ENCODE assay signal across 1 cellular context in genomic region chr17:75511610-75512575, GRCh38.
A peak's percentile ranks its signal among the peaks of the same experiment; 100 is the strongest.
TF ChIP-seq lines count a peak whose summit lies in the region.

No MANE protein-coding gene starts in this region.

TF ChIP-seq in HepG2, 621 proteins besides CTCF, POLR2A, EP300 and RAD21 (continued from another document and continues in another):
- TF ChIP-seq IKZF5 (CRISPR knock-in tag; IDR thresholded peaks at IDR 0.05) = peak; percentile 83
- TF ChIP-seq MIER2 (CRISPR knock-in tag; IDR thresholded peaks at IDR 0.05) = peak; percentile 91
- peak; percentile 69; the same call in 1 of the 2 replicates for TF ChIP-seq ZNF567 (CRISPR knock-in tag; IDR thresholded peaks at IDR 0.05; ENCODE audit: borderline replicate concordance)
- TF ChIP-seq SIN3B (IDR thresholded peaks at IDR 0.05; ENCODE audit: low read length) = no peak
- TF ChIP-seq ARNT (IDR thresholded peaks at IDR 0.05) = no peak
- TF ChIP-seq RELA (CRISPR knock-in tag; IDR thresholded peaks at IDR 0.05) = no peak
- TF ChIP-seq SRY (CRISPR knock-in tag; IDR thresholded peaks at IDR 0.05) = peak; percentile 61; the same call in 1 of the 2 replicates
- peak; percentile 99 for TF ChIP-seq MTA1 (CRISPR knock-in tag; IDR thresholded peaks at IDR 0.05; ENCODE audit: borderline replicate concordance)
- TF ChIP-seq WIZ (CRISPR knock-in tag; IDR thresholded peaks at IDR 0.05) = no peak
- peak; percentile 65; the same call in 1 of the 2 replicates for TF ChIP-seq CREM (IDR thresholded peaks at IDR 0.05)
- no peak for TF ChIP-seq CREM (CRISPR knock-in tag; IDR thresholded peaks at IDR 0.05)
- TF ChIP-seq DMTF1 (CRISPR knock-in tag; IDR thresholded peaks at IDR 0.05) = no peak
- TF ChIP-seq U2AF2 (IDR thresholded peaks at IDR 0.05; ENCODE audit: low read depth, low read length) = no peak
- peak; percentile 94 for TF ChIP-seq ZNF431 (CRISPR knock-in tag; IDR thresholded peaks at IDR 0.05; ENCODE audit: borderline replicate concordance, low read depth)
- TF ChIP-seq BHLHE40 (IDR thresholded peaks at IDR 0.05; ENCODE audit: low read length) = no peak
- TF ChIP-seq HNRNPUL1 (IDR thresholded peaks at IDR 0.05; ENCODE audit: low read depth, low read length) = no peak
- no peak for TF ChIP-seq MTA3 (CRISPR knock-in tag; IDR thresholded peaks at IDR 0.05)
- no peak for TF ChIP-seq ZFP62 (CRISPR knock-in tag; IDR thresholded peaks at IDR 0.05)
- no peak for TF ChIP-seq NCOA5 (CRISPR knock-in tag; IDR thresholded peaks at IDR 0.05)
- TF ChIP-seq ZBTB44 (CRISPR knock-in tag; IDR thresholded peaks at IDR 0.05) = 0 out of 2 replicates have a peak, but pooled peaks have one; percentile 22
- no peak for TF ChIP-seq ATF5 (CRISPR knock-in tag; IDR thresholded peaks at IDR 0.05; ENCODE audit: low read depth)
- no peak for TF ChIP-seq BCLAF1 (IDR thresholded peaks at IDR 0.05)
- TF ChIP-seq NR1H2 (CRISPR knock-in tag; IDR thresholded peaks at IDR 0.05; ENCODE audit: borderline replicate concordance, low read depth) = peak; percentile 51; the same call in 1 of the 2 replicates
- peak; percentile 71 for TF ChIP-seq SRSF1 (optimal IDR thresholded peaks at IDR 0.05; ENCODE audit: low read depth, low read length)
- peak; percentile 79; the same call in 1 of the 3 replicates for TF ChIP-seq MXI1 (IDR thresholded peaks at IDR 0.05; ENCODE audit: borderline replicate concordance, low read depth, low read length)
- TF ChIP-seq ZMYM2 (CRISPR knock-in tag; IDR thresholded peaks at IDR 0.05) = no peak
- TF ChIP-seq ZKSCAN5 (CRISPR knock-in tag; IDR thresholded peaks at IDR 0.05) = no peak
- no peak for TF ChIP-seq RFX5 (IDR thresholded peaks at IDR 0.05; ENCODE audit: low read depth, low read length)
- TF ChIP-seq EED (CRISPR knock-in tag; IDR thresholded peaks at IDR 0.05) = no peak
- TF ChIP-seq TRAFD1 (CRISPR knock-in tag; IDR thresholded peaks at IDR 0.05; ENCODE audit: borderline replicate concordance) = 0 out of 2 replicates have a peak, but pooled peaks have one; percentile 70
- TF ChIP-seq ZNF362 (CRISPR knock-in tag; IDR thresholded peaks at IDR 0.05; ENCODE audit: borderline replicate concordance) = no peak; the same call in 1 of the 2 replicates
- TF ChIP-seq HIVEP1 (CRISPR knock-in tag; IDR thresholded peaks at IDR 0.05) = peak; percentile 76
- TF ChIP-seq MYNN (CRISPR knock-in tag; IDR thresholded peaks at IDR 0.05; ENCODE audit: low read depth) = no peak
- no peak for TF ChIP-seq KAT2B (IDR thresholded peaks at IDR 0.05; ENCODE audit: borderline replicate concordance, low read depth, low read length)
- TF ChIP-seq ZNF609 (CRISPR knock-in tag; IDR thresholded peaks at IDR 0.05; ENCODE audit: borderline replicate concordance) = peak; percentile 94
- TF ChIP-seq IKZF1 (IDR thresholded peaks at IDR 0.05) = no peak
- TF ChIP-seq RORA (CRISPR knock-in tag; IDR thresholded peaks at IDR 0.05) = no peak
- no peak for TF ChIP-seq ARID2 (CRISPR knock-in tag; IDR thresholded peaks at IDR 0.05; ENCODE audit: borderline replicate concordance)
- TF ChIP-seq RXRA (CRISPR knock-in tag; IDR thresholded peaks at IDR 0.05) = peak; percentile 100
- TF ChIP-seq ZBTB38 (CRISPR knock-in tag; IDR thresholded peaks at IDR 0.05) = peak; percentile 83
- no peak for TF ChIP-seq NFE2L2 (IDR thresholded peaks at IDR 0.05; ENCODE audit: low read length)
- peak; percentile 79 for TF ChIP-seq SIX4 (CRISPR knock-in tag; IDR thresholded peaks at IDR 0.05)
- TF ChIP-seq REL (CRISPR knock-in tag; conservative IDR thresholded peaks at IDR 0.05) = 0 out of 2 replicates have a peak, but pooled peaks have one; percentile 46
- peak; percentile 75 for TF ChIP-seq TFE3 (CRISPR knock-in tag; IDR thresholded peaks at IDR 0.05)
- TF ChIP-seq NFKB2 (CRISPR knock-in tag; IDR thresholded peaks at IDR 0.05; ENCODE audit: borderline replicate concordance) = peak; percentile 54; the same call in 1 of the 2 replicates
- no peak; the same call in 1 of the 2 replicates for TF ChIP-seq ZNF709 (CRISPR knock-in tag; IDR thresholded peaks at IDR 0.05)
- TF ChIP-seq JARID2 (CRISPR knock-in tag; IDR thresholded peaks at IDR 0.05; ENCODE audit: insufficient replicate concordance) = no peak
- TF ChIP-seq ZNF501 (CRISPR knock-in tag; IDR thresholded peaks at IDR 0.05) = 0 out of 2 replicates have a peak, but pooled peaks have one; percentile 26
- TF ChIP-seq SMARCE1 (IDR thresholded peaks at IDR 0.05; ENCODE audit: borderline replicate concordance) = no peak
- TF ChIP-seq POLR2AphosphoS5 (IDR thresholded peaks at IDR 0.05; ENCODE audit: low read depth, low read length) = 0 out of 2 replicates have a peak, but pooled peaks have one; percentile 35
